4 cellular contexts compared by ENCODE assay signal in the genomic region with DNA sequence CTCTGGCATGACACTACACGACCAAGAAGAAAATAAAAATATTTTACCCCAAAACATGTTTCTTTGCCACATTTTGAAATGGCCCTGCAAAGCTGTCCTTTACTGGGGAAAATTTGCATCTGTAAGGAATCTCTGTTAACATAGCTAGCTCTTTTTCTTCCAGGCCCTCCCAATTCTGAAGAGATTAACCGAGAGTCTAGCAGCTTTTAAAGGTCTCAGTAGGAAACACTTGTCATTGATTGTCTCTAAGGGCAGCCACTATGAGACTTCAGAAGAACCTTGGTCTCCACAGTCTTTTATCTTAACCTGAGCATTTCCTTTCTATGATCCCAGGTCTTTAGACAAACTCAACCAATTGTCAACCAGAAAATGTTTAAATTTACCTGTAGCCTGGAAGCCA. TPM values are rescaled to one million over a fixed set of nuclear protein-coding genes. Genes with fewer than 3 reads are reported as not detected.
"Had no signal": no experiment of that assay in that cellular context is flagged by ENCODE, and none has a peak within 500 bp of the region (broad histone marks: within the 10 kb centered on the region; RNA-seq: fewer than 3 reads in every experiment).

No MANE protein-coding gene starts in this region.

RNA-seq across cellular contexts. Expression of a gene that starts 48.0 kb away (rescaled TPM):
- total RNA-seq: activated CD4-positive, alpha-beta T cell treated with anti-CD3 and anti-CD28 coated beads, Interleukin-2, amount 10 ng/mL, durations not matched to agents 7 days and 5 days; activated CD8-positive, alpha-beta memory T cell treated with anti-CD3 and anti-CD28 coated beads, Interleukin-2, amount 10 ng/mL, durations not matched to agents 7 days and 5 days; bronchial epithelial cell; T-helper 1 cell treated with Interleukin-12 subunit alpha and Interleukin-12 subunit beta and Interleukin-4 antibody, amounts not matched to agents 30 ng/mL and 1 ng/mL, for 36 hours had no signal
